Comparison of ENCODE assay signal across 8 cellular contexts in genomic region chr14:64464695-64465094, GRCh38. TPM values are rescaled to one million over a fixed set of nuclear protein-coding genes. Genes with fewer than 3 reads are reported as not detected.
A peak's percentile ranks its signal among the peaks of the same experiment; 100 is the strongest.
DNase-seq lines count a peak whose midpoint lies in the region; ATAC-seq and TF ChIP-seq lines count a peak whose summit lies in the region.

No MANE protein-coding gene starts in this region.

- DNase-seq in DND-41 (no peak), HT-29 (ENCODE audit: low spot score) (peak; percentile 14), iPS-NIHi11 (ENCODE audit: low spot score) (peak; percentile 41), cerebellar nuclear complex (lab: John Stamatoyannopoulos, UW) (no peak)
- DNase-seq in activated CD8-positive, alpha-beta T cell treated with anti-CD3 and anti-CD28 coated beads for 36 hours, result no peak
- no peak for DNase-seq in stimulated activated CD4-positive, alpha-beta T cell treated with anti-CD3 and anti-CD28 coated beads, Interleukin-1b, Interleukin-23, amount 100 ng/mL, for 48 hours

- no peaks in the 10 kb centered on the region for H3K9me3 ChIP-seq in DND-41 (ENCODE audit: insufficient read depth, low read length, severe bottlenecking)

- H3K27ac ChIP-seq in DND-41 (ENCODE audit: low read length) (peak overlapping the region; percentile 54), temporal lobe (ENCODE audit: low read depth, low read length) (peak overlapping the region; percentile 69)

- POLR2A ChIA-PET in activated CD8-positive, alpha-beta T cell treated with anti-CD3 and anti-CD28 coated beads for 36 hours (lab: Charles Lee), result interaction anchor here (0.8 to 1.9 kb wide), 4 partner anchors 11 to 57 kb away, joined by 3 to 9 read pairs (median 4); no protein-coding TSS in a partner anchor

- no peaks in the 10 kb centered on the region for H3K9me3 Mint-ChIP-seq in activated CD8-positive, alpha-beta T cell treated with anti-CD3 and anti-CD28 coated beads for 36 hours

- peak overlapping the region; percentile 63 for H3K9ac ChIP-seq in DND-41 (ENCODE audit: low read depth, low read length)

- H3K4me2 ChIP-seq in DND-41 (ENCODE audit: insufficient read depth, low read length), result peak overlapping the region; percentile 96

- H3K4me3 Mint-ChIP-seq in activated CD8-positive, alpha-beta T cell treated with anti-CD3 and anti-CD28 coated beads for 36 hours, result peak overlapping the region; percentile 71

- peaks cover 24% of the 10 kb centered on the region for H3K36me3 Mint-ChIP-seq in activated CD8-positive, alpha-beta T cell treated with anti-CD3 and anti-CD28 coated beads for 36 hours (ENCODE audit: low read depth)

- H3K36me3 ChIP-seq in DND-41 (ENCODE audit: insufficient read depth, low read length), result peaks cover 22% of the 10 kb centered on the region

- H3K4me1 Mint-ChIP-seq in activated CD8-positive, alpha-beta T cell treated with anti-CD3 and anti-CD28 coated beads for 36 hours (ENCODE audit: low read depth), result peaks cover 38% of the 10 kb centered on the region

- no peaks in the 10 kb centered on the region for H3K27me3 ChIP-seq in DND-41 (ENCODE audit: insufficient read depth, low read length, poor library complexity)

- peaks cover 24% of the 10 kb centered on the region for H3K4me1 ChIP-seq in DND-41 (ENCODE audit: insufficient read depth, low read length)

- H2AFZ ChIP-seq in DND-41 (ENCODE audit: low read depth, low read length), result peak overlapping the region; percentile 50

- CTCF ChIA-PET in activated CD8-positive, alpha-beta T cell treated with anti-CD3 and anti-CD28 coated beads for 36 hours (lab: Charles Lee), result interaction anchor here (0.8 to 5.7 kb wide), 8 partner anchors 13 to 172 kb away, joined by 3 to 26 read pairs (median 4); no protein-coding TSS in a partner anchor

- H4K20me1 ChIP-seq in DND-41 (ENCODE audit: insufficient read depth, low read length), result peaks cover 13% of the 10 kb centered on the region

- no peak for ATAC-seq in DND-41 (ENCODE audit: insufficient read depth, low read depth)
- ATAC-seq in activated CD8-positive, alpha-beta T cell treated with anti-CD3 and anti-CD28 coated beads for 36 hours, result no peak
- no peak for ATAC-seq in HG03432 (IDR thresholded peaks at IDR 0.05; ENCODE audit: unreplicated experiment)

- peak overlapping the region; percentile 19 to 73; a peak in 3 of 4 replicates for H3K4me3 ChIP-seq in DND-41 (ENCODE audit: low read depth in 1 of 2, low read length in 2 of 2)

- TF ChIP-seq CTCF in DND-41 (IDR thresholded peaks at IDR 0.05; ENCODE audit: borderline replicate concordance, extremely low read depth, low read length, poor library complexity, severe bottlenecking), result no peak
- TF ChIP-seq CTCF in activated CD8-positive, alpha-beta T cell treated with anti-CD3 and anti-CD28 coated beads for 36 hours (IDR thresholded peaks at IDR 0.05), result no peak

- no peaks in the 10 kb centered on the region for H3K27me3 Mint-ChIP-seq in activated CD8-positive, alpha-beta T cell treated with anti-CD3 and anti-CD28 coated beads for 36 hours

- peaks cover 5% of the 10 kb centered on the region; the same call in 1 of the 2 replicates for H3K79me2 ChIP-seq in DND-41 (ENCODE audit: insufficient read depth, low read length)

- H3K27ac Mint-ChIP-seq in activated CD8-positive, alpha-beta T cell treated with anti-CD3 and anti-CD28 coated beads for 36 hours, result peak overlapping the region; percentile 73

- intact Hi-C loops in activated CD8-positive, alpha-beta T cell treated with anti-CD3 and anti-CD28 coated beads for 36 hours (cut with micrococcal nuclease), result no loop called here

RNA-seq across cellular contexts. Expression of gene AKAP5, which starts 0.6 kb away (rescaled TPM):
- total RNA-seq in HT-29 (2014; rRNA removed; shearing (Covaris generic)), result 0.10 and 0.56 TPM in 2 replicates
- total RNA-seq in activated CD8-positive, alpha-beta T cell treated with anti-CD3 and anti-CD28 coated beads for 36 hours, result 1 to 10 TPM; 1.3 to 1.6 TPM
- 17.0 TPM for total RNA-seq in temporal lobe

RNA-seq across cellular contexts. Expression of gene ZBTB25, which starts 38.9 kb away (rescaled TPM):
- 3.8 and 4.9 TPM in 2 replicates for total RNA-seq in HT-29 (2014; rRNA removed; shearing (Covaris generic))
- total RNA-seq in activated CD8-positive, alpha-beta T cell treated with anti-CD3 and anti-CD28 coated beads for 36 hours, result 10 to 100 TPM; 58.6 to 58.8 TPM
- total RNA-seq in temporal lobe, result 12.8 TPM

RNA-seq across cellular contexts. Expression of gene ZBTB1, which starts 39.9 kb away (rescaled TPM):
- total RNA-seq in HT-29 (2014; rRNA removed; shearing (Covaris generic)), result 9.5 and 11.1 TPM in 2 replicates
- total RNA-seq in activated CD8-positive, alpha-beta T cell treated with anti-CD3 and anti-CD28 coated beads for 36 hours, result 10 to 100 TPM; 64.7 to 67.8 TPM
- total RNA-seq in temporal lobe, result 39.6 TPM

Comparison
In these comparisons a context has a peak if more than half of its experiments do, and no peak if none do; other contexts are left out.
1. DNase-seq: peak in HT-29 (single experiment) and iPS-NIHi11 (single experiment); none in DND-41 (single experiment), activated CD8-positive, alpha-beta T cell treated with anti-CD3 and anti-CD28 coated beads for 36 hours (single experiment), stimulated activated CD4-positive, alpha-beta T cell treated with anti-CD3 and anti-CD28 coated beads, Interleukin-1b, Interleukin-23, amount 100 ng/mL, for 48 hours (single experiment) and cerebellar nuclear complex (0 of 2).